26 cellular contexts compared by ENCODE assay signal in the genomic region with DNA sequence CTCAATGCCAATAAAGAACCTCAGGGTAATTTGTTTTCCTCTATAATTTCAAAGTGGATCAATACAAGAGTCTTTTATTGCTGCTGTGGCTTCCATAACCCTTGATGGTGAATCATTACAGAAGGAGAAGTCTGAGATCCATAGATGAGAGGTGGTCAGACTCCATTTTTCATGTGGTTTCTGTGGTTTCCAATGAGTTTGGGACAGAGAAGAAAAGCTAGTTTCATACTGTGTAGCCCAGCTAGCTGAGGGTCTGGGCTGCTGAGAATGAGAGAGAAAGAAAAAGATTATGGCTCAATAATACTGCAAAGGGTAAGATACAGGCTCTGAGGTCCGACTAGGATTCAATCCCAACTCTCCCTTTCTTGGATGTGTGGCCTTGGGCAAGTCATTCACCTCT.
"Had no signal": no experiment of that assay in that cellular context is flagged by ENCODE, and none has a peak within 500 bp of the region (broad histone marks: within the 10 kb centered on the region; RNA-seq: fewer than 3 reads in every experiment).

No MANE protein-coding gene starts in this region.

- H3K9me3 ChIP-seq: adrenal gland, ovary, testis, transverse colon had no signal

- H3K4me3 ChIP-seq: adrenal gland, ovary, right lobe of liver, testis, transverse colon had no signal

- ATAC-seq: activated CD4-positive, CD25-positive, alpha-beta regulatory T cell treated with anti-CD3 and anti-CD28 coated beads, Interleukin-2, amount 50 U/mL, for 24 hours; left colon; naive thymus-derived CD4-positive, alpha-beta T cell; right lobe of liver; stimulated activated naive CD8-positive, alpha-beta T cell treated with anti-CD3 and anti-CD28 coated beads, Interleukin-15, Interleukin-2, amounts not matched to agents 100 U/mL and 50 U/mL, for 24 hours had no signal

- DNase-seq: activated CD4-positive, alpha-beta memory T cell treated with anti-CD3 and anti-CD28 coated beads for 36 hours; activated CD4-positive, alpha-beta T cell treated with anti-CD3 and anti-CD28 coated beads, Interleukin-2, amount 10 ng/mL, durations not matched to agents 24 days and 14 days; activated CD8-positive, alpha-beta memory T cell treated with anti-CD3 and anti-CD28 coated beads, Interleukin-2, amount 50 U/mL, for 4 hours; activated effector memory CD4-positive, alpha-beta T cell treated with anti-CD3 and anti-CD28 coated beads, Interleukin-2, amount 50 U/mL, for 16 hours; activated naive CD4-positive, alpha-beta T cell treated with anti-CD3 and anti-CD28 coated beads for 36 hours; activated naive CD8-positive, alpha-beta T cell treated with anti-CD3 and anti-CD28 coated beads for 36 hours; activated T-cell treated with anti-CD3 and anti-CD28 coated beads, Interleukin-2, amount 50 U/mL, for 1 hour; adrenal gland; aorta; brain microvascular endothelial cell; head of caudate nucleus; hypothalamus; immature natural killer cell; kidney; left colon; midbrain; naive thymus-derived CD4-positive, alpha-beta T cell; ovary; right lobe of liver; stimulated activated CD4-positive, alpha-beta T cell treated with anti-CD3 and anti-CD28 coated beads, Interleukin-2, amount 100 ng/mL, for 48 hours; stimulated activated naive CD8-positive, alpha-beta T cell treated with anti-CD3 and anti-CD28 coated beads, Interleukin-15, Interleukin-2, amounts not matched to agents 100 U/mL and 50 U/mL, for 24 hours; T-helper 9 cell; testis; transverse colon; WERI-Rb-1 had no signal

- H3K36me3 ChIP-seq: adrenal gland, brain microvascular endothelial cell, ovary, right lobe of liver, transverse colon, WERI-Rb-1 had no signal

- H3K27me3 ChIP-seq: adrenal gland, brain microvascular endothelial cell, ovary, right lobe of liver, testis, transverse colon had no signal

- H3K4me1 ChIP-seq: adrenal gland, right lobe of liver, testis, transverse colon had no signal

- H3K27ac ChIP-seq: adrenal gland, brain microvascular endothelial cell, ovary, right lobe of liver, testis, transverse colon, WERI-Rb-1 had no signal
